8 cellular contexts compared by ENCODE assay signal in genomic region chr15:83487519-83487918, GRCh38. TPM values are rescaled to one million over a fixed set of nuclear protein-coding genes. Genes with fewer than 3 reads are reported as not detected.
"Had no signal": no experiment of that assay in that cellular context is flagged by ENCODE, and none has a peak within 500 bp of the region (broad histone marks: within the 10 kb centered on the region; RNA-seq: fewer than 3 reads in every experiment).

No MANE protein-coding gene starts in this region.

- FAIRE-seq: HTR-8/SVneo, K562 had no signal

- ATAC-seq: K562 had no signal

- H3K4me3 ChIP-seq: GM23248, K562 had no signal

- H3K27ac ChIP-seq: GM23248 had no signal

- H3K27ac Mint-ChIP-seq: H9 had no signal

- DNase-seq: GM23248, GOT3, H9, HCEC 1CT, IMR-90 had no signal

- H3K4me1 Mint-ChIP-seq: H9 had no signal

- H3K4me3 Mint-ChIP-seq: H9 had no signal

RNA-seq across cellular contexts. Expression of gene SH3GL3, which starts 40.4 kb away (rescaled TPM):
- total RNA-seq: GM23248, HT-29, IMR-90 had no signal
